In the genomic region with DNA sequence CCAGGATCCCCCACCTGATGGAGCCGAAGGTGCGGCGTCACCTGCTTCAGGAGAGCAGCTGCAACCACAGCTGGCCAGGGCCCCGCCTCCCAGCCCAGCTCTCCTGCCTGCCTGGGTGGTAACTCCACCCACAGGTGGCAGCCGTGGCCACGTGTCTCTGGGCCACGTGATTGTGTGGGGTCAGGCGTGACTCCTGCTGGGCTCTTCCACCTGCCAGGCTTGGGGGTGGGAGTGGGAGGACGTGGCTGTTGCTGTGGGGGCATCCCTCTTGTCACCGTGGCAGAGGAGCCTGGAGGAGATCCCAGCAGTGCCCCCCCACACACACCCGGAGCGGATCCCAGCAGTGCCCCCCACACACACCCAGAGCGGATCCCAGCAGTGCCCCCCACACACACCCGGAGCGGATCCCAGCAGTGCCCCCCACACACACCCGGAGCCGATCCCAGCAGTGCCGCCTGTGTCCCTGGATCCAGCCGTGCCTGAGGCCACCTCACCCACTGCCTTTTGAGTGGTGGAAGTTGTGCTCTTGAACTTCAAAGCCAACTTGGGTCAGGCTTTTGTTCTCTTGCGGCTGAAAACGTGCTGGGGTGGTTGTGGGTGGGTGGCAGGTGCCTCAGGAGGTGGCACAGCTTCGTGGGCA, we compare ENCODE assay signal across 1 cellular context.
TF ChIP-seq lines count a peak whose summit lies in the region.

No MANE protein-coding gene starts in this region.

TF ChIP-seq in WTC11, 78 proteins besides CTCF, POLR2A, EP300 and RAD21 (continued from another document):
- TF ChIP-seq TEAD1 (CRISPR knock-in tag; IDR thresholded peaks at IDR 0.05) (no peak), ELF4 (CRISPR knock-in tag; IDR thresholded peaks at IDR 0.05; ENCODE audit: low read depth) (no peak), SMAD3 (CRISPR knock-in tag; IDR thresholded peaks at IDR 0.05; ENCODE audit: borderline replicate concordance) (no peak), FOXJ3 (CRISPR knock-in tag; IDR thresholded peaks at IDR 0.05; ENCODE audit: borderline replicate concordance) (no peak), ZNF232 (CRISPR knock-in tag; IDR thresholded peaks at IDR 0.05) (no peak), IRF2 (CRISPR knock-in tag; IDR thresholded peaks at IDR 0.05; ENCODE audit: borderline replicate concordance, low read depth) (no peak), KAT7 (CRISPR knock-in tag; IDR thresholded peaks at IDR 0.05; ENCODE audit: borderline replicate concordance) (no peak), HMGA2 (CRISPR knock-in tag; IDR thresholded peaks at IDR 0.05) (no peak), CREM (CRISPR knock-in tag; IDR thresholded peaks at IDR 0.05) (no peak)
- TF ChIP-seq, protein P1, sequence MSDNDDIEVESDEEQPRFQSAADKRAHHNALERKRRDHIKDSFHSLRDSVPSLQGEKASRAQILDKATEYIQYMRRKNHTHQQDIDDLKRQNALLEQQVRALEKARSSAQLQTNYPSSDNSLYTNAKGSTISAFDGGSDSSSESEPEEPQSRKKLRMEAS (CRISPR knock-in tag; IDR thresholded peaks at IDR 0.05), result no peak
- TF ChIP-seq, protein P2, sequence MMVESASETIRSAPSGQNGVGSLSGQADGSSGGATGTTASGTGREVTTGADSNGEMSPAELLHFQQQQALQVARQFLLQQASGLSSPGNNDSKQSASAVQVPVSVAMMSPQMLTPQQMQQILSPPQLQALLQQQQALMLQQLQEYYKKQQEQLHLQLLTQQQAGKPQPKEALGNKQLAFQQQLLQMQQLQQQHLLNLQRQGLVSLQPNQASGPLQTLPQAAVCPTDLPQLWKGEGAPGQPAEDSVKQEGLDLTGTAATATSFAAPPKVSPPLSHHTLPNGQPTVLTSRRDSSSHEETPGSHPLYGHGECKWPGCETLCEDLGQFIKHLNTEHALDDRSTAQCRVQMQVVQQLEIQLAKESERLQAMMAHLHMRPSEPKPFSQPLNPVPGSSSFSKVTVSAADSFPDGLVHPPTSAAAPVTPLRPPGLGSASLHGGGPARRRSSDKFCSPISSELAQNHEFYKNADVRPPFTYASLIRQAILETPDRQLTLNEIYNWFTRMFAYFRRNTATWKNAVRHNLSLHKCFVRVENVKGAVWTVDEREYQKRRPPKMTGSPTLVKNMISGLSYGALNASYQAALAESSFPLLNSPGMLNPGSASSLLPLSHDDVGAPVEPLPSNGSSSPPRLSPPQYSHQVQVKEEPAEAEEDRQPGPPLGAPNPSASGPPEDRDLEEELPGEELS (CRISPR knock-in tag; IDR thresholded peaks at IDR 0.05), result no peak
- TF ChIP-seq, protein P3, sequence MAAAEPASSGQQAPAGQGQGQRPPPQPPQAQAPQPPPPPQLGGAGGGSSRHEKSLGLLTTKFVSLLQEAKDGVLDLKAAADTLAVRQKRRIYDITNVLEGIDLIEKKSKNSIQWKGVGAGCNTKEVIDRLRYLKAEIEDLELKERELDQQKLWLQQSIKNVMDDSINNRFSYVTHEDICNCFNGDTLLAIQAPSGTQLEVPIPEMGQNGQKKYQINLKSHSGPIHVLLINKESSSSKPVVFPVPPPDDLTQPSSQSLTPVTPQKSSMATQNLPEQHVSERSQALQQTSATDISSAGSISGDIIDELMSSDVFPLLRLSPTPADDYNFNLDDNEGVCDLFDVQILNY (CRISPR knock-in tag; IDR thresholded peaks at IDR 0.05), result no peak
- TF ChIP-seq, protein P4, sequence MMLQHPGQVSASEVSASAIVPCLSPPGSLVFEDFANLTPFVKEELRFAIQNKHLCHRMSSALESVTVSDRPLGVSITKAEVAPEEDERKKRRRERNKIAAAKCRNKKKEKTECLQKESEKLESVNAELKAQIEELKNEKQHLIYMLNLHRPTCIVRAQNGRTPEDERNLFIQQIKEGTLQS (CRISPR knock-in tag; conservative IDR thresholded peaks at IDR 0.05), result no peak
TF ChIP-seq in WTC11: peak in this region for 0.
